Comparison of ENCODE assay signal across 8 cellular contexts in the genomic region with DNA sequence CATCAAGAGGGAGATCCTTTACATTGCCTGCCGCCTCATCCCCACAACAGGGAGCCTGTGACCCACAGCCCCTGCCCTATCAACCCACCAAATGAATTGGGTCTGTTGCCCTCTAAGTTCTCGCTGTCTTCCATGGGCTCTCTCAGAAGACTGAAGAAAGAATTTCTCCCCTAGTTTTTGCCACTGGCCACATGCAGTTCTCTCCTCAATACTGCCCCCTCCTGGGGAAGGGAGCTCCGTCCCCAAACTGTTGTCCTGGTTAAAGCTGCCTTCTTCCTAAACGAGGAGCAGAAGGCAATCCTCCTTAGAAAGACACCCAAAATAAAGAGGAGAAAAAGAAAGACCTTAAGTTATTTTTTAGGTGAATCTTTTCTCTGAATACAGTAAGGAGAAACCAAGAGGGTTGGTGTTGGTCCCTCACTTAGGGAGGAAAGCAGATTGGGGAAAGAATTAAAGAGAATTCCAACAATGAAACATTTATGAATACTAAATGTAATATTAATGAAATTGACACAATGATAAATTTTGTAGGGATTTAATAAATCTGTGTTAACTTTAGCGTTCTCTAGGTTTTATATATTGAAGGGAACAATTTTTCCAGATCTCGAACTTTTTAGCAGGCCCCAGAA. TPM values are rescaled to one million over a fixed set of nuclear protein-coding genes. Genes with fewer than 3 reads are reported as not detected.
DNase-seq lines count a peak whose midpoint lies in the region; ATAC-seq and TF ChIP-seq lines count a peak whose summit lies in the region.

No MANE protein-coding gene starts in this region.

- H3K36me3 ChIP-seq in PC-9 (ENCODE audit: low read depth) (no peaks in the 10 kb centered on the region), adipocyte (ENCODE audit: control insufficient read depth, insufficient read depth, low read length, severe bottlenecking) (no peaks in the 10 kb centered on the region)

- peak; percentile 80 for TF ChIP-seq CTCF in PC-9 (conservative IDR thresholded peaks at IDR 0.05)

- H3K4me3 ChIP-seq in PC-9 (no peak overlapping the region), adipocyte (ENCODE audit: low read length) (no peak overlapping the region)

- H3K9me3 ChIP-seq in PC-9 (ENCODE audit: insufficient read depth, low read depth) (no peaks in the 10 kb centered on the region), adipocyte (ENCODE audit: control insufficient read depth, low read length) (no peaks in the 10 kb centered on the region)

- no peaks in the 10 kb centered on the region for H3K4me1 ChIP-seq in PC-9 (replicated peaks; ENCODE audit: insufficient read depth)
- no peaks in the 10 kb centered on the region for H3K4me1 ChIP-seq in adipocyte (ENCODE audit: control insufficient read depth, insufficient read depth, low read length)

- CTCF ChIA-PET in PC-9 (lab: Charles Lee) = interaction anchor here (0.6 to 1.2 kb wide), 4 partner anchors 9 to 1174 kb away, joined by 3 to 6 read pairs (median 6); no protein-coding TSS in a partner anchor

- POLR2A ChIA-PET in PC-9 (lab: Charles Lee; ENCODE audit: unreplicated experiment) = no interaction called here

- BruUV-seq in PC-9 (replicated peaks; lab: Mats Ljungman, UMichigan) = no TSS peak

- no peaks in the 10 kb centered on the region for H3F3A ChIP-seq in PC-9 (ENCODE audit: insufficient read depth, low read depth)

- intact Hi-C loops in PC-9 (cut with micrococcal nuclease; ENCODE audit: unreplicated experiment) = loop anchor here (5.0 kb wide), 2 partner anchors 832 to 1117 kb away; no protein-coding TSS in a partner anchor

- no peaks in the 10 kb centered on the region for H3K79me2 ChIP-seq in PC-9 (ENCODE audit: low read depth)

- H3K27ac ChIP-seq in PC-9 = no peak overlapping the region

- H3K27me3 ChIP-seq in PC-9 (ENCODE audit: insufficient read depth, low read depth) (no peaks in the 10 kb centered on the region), adipocyte (replicated peaks; ENCODE audit: control insufficient read depth, insufficient read depth, low read length) (no peaks in the 10 kb centered on the region)

- H3K4me2 ChIP-seq in PC-9 = no peak overlapping the region

- no peaks in the 10 kb centered on the region for H4K20me1 ChIP-seq in PC-9 (ENCODE audit: insufficient read depth)

- H2AFZ ChIP-seq in PC-9 = no peak overlapping the region

- peak; percentile 74 for ATAC-seq in GM18511 (IDR thresholded peaks at IDR 0.05; ENCODE audit: unreplicated experiment)
- ATAC-seq in HG03378 (IDR thresholded peaks at IDR 0.05; ENCODE audit: unreplicated experiment) = peak; percentile 76
- ATAC-seq in HG03045 (IDR thresholded peaks at IDR 0.05; ENCODE audit: unreplicated experiment) = no peak

- H3K9ac ChIP-seq in adipocyte (ENCODE audit: low read length) = no peak overlapping the region

- no peaks in the 10 kb centered on the region for H3K9me2 ChIP-seq in PC-9 (ENCODE audit: insufficient read depth)

- DNase-seq in CD1c-positive myeloid dendritic cell (ENCODE audit: extremely low spot score) (peak; percentile 57), PC-9 (peak; percentile 34 to 36), adipocyte (ENCODE audit: low read depth) (peak; percentile 78), iris pigment epithelial cell (ENCODE audit: low read depth) (peak; percentile 51)
- DNase-seq in stimulated activated CD4-positive, alpha-beta T cell treated with anti-CD3 and anti-CD28 coated beads, Interleukin-4, amount 100 ng/mL, for 24 hours = peak; percentile 53

RNA-seq across cellular contexts. Expression of gene SATB2, which starts 31.1 kb away (rescaled TPM):
- 7.3 and 7.8 TPM in 2 replicates for total RNA-seq in PC-9 (2021)
